28 cellular contexts compared by ENCODE assay signal in genomic region chr10:130040817-130041330, GRCh38.
"Had no signal": no experiment of that assay in that cellular context is flagged by ENCODE, and none has a peak within 500 bp of the region (broad histone marks: within the 10 kb centered on the region; RNA-seq: fewer than 3 reads in every experiment).

No MANE protein-coding gene starts in this region.

- H3K27ac ChIP-seq: ascending aorta, cardiac muscle cell had no signal

- H3K4me3 ChIP-seq: ascending aorta, cardiac muscle cell, MG63 had no signal

- H3K27me3 ChIP-seq: ascending aorta, MG63 had no signal

- H3K4me3 Mint-ChIP-seq: activated CD4-positive, alpha-beta T cell treated with anti-CD3 and anti-CD28 coated beads, Interleukin-2, amount 10 ng/mL, durations not matched to agents 24 days and 14 days; activated CD8-positive, alpha-beta T cell treated with anti-CD3 and anti-CD28 coated beads for 36 hours; activated naive CD4-positive, alpha-beta T cell treated with anti-CD3 and anti-CD28 coated beads, Interleukin-2, amount 50 U/mL, for 24 hours; activated naive CD8-positive, alpha-beta T cell treated with anti-CD3 and anti-CD28 coated beads, Interleukin-2, amount 10 ng/mL, durations not matched to agents 7 days and 5 days; activated T-cell treated with anti-CD3 and anti-CD28 coated beads, Interleukin-2, amount 50 U/mL, for 72 hours; activated T-helper 17 cell treated with anti-CD3 and anti-CD28 coated beads, Interleukin-2, amount 50 U/mL, for 72 hours; central memory CD8-positive, alpha-beta T cell had no signal

- H3K4me1 Mint-ChIP-seq: activated CD4-positive, alpha-beta T cell treated with anti-CD3 and anti-CD28 coated beads, Interleukin-2, amount 10 ng/mL, durations not matched to agents 24 days and 14 days; activated naive CD4-positive, alpha-beta T cell treated with anti-CD3 and anti-CD28 coated beads, Interleukin-2, amount 50 U/mL, for 24 hours; activated naive CD8-positive, alpha-beta T cell treated with anti-CD3 and anti-CD28 coated beads, Interleukin-2, amount 10 ng/mL, durations not matched to agents 7 days and 5 days; activated T-helper 17 cell treated with anti-CD3 and anti-CD28 coated beads, Interleukin-2, amount 50 U/mL, for 72 hours; central memory CD8-positive, alpha-beta T cell had no signal

- FAIRE-seq: TTC549 had no signal

- H3K9me3 ChIP-seq: ascending aorta, MG63 had no signal

- DNase-seq: activated CD4-positive, alpha-beta T cell treated with anti-CD3 and anti-CD28 coated beads, Interleukin-2, amount 10 ng/mL, durations not matched to agents 24 days and 14 days; activated CD4-positive, alpha-beta T cell treated with anti-CD3 and anti-CD28 coated beads, Interleukin-2, amount 50 U/mL, for 4 hours; activated CD8-positive, alpha-beta T cell treated with anti-CD3 and anti-CD28 coated beads for 36 hours; activated gamma-delta T cell; activated naive CD4-positive, alpha-beta T cell treated with Interleukin-2 at 50 U/mL for 16 hours; activated naive CD8-positive, alpha-beta T cell treated with anti-CD3 and anti-CD28 coated beads, Interleukin-2, amount 10 ng/mL, durations not matched to agents 7 days and 5 days; activated T-cell treated with anti-CD3 and anti-CD28 coated beads, Interleukin-2, amount 50 U/mL, for 1 hour; activated T-cell treated with anti-CD3 and anti-CD28 coated beads, Interleukin-2, amount 50 U/mL, for 72 hours; amygdala; Karpas-422; MG63; NCI-H1048; NCI-H1105 treated with DMSO at 0.1 percent for 48 hours; NCI-H1436; NCI-H1694; NCI-H1930; NCI-H2081 treated with DMSO at 0.1 percent for 48 hours; NCI-H345; NCI-H524 treated with DMSO at 0.1 percent for 48 hours; T1000 had no signal

- H3K36me3 Mint-ChIP-seq: activated naive CD4-positive, alpha-beta T cell treated with anti-CD3 and anti-CD28 coated beads, Interleukin-2, amount 50 U/mL, for 24 hours; activated naive CD8-positive, alpha-beta T cell treated with anti-CD3 and anti-CD28 coated beads, Interleukin-2, amount 10 ng/mL, durations not matched to agents 7 days and 5 days had no signal

- H3K36me3 ChIP-seq: ascending aorta, cardiac muscle cell, MG63 had no signal

- ATAC-seq: activated CD8-positive, alpha-beta T cell treated with anti-CD3 and anti-CD28 coated beads for 36 hours; activated T-cell treated with anti-CD3 and anti-CD28 coated beads, Interleukin-2, amount 50 U/mL, for 72 hours; activated T-helper 17 cell treated with anti-CD3 and anti-CD28 coated beads, Interleukin-2, amount 50 U/mL, for 72 hours; Panc1; Right ventricle myocardium inferior had no signal

- H3K4me1 ChIP-seq: ascending aorta had no signal

- H3K9me3 Mint-ChIP-seq: activated CD4-positive, alpha-beta T cell treated with anti-CD3 and anti-CD28 coated beads, Interleukin-2, amount 10 ng/mL, durations not matched to agents 24 days and 14 days; activated CD8-positive, alpha-beta T cell treated with anti-CD3 and anti-CD28 coated beads for 36 hours; activated naive CD4-positive, alpha-beta T cell treated with anti-CD3 and anti-CD28 coated beads, Interleukin-2, amount 50 U/mL, for 24 hours; activated naive CD8-positive, alpha-beta T cell treated with anti-CD3 and anti-CD28 coated beads, Interleukin-2, amount 10 ng/mL, durations not matched to agents 7 days and 5 days; activated T-cell treated with anti-CD3 and anti-CD28 coated beads, Interleukin-2, amount 50 U/mL, for 72 hours; activated T-helper 17 cell treated with anti-CD3 and anti-CD28 coated beads, Interleukin-2, amount 50 U/mL, for 72 hours; central memory CD8-positive, alpha-beta T cell had no signal

- H3K27ac Mint-ChIP-seq: activated CD4-positive, alpha-beta T cell treated with anti-CD3 and anti-CD28 coated beads, Interleukin-2, amount 10 ng/mL, durations not matched to agents 24 days and 14 days; activated CD8-positive, alpha-beta T cell treated with anti-CD3 and anti-CD28 coated beads for 36 hours; activated naive CD4-positive, alpha-beta T cell treated with anti-CD3 and anti-CD28 coated beads, Interleukin-2, amount 50 U/mL, for 24 hours; activated naive CD8-positive, alpha-beta T cell treated with anti-CD3 and anti-CD28 coated beads, Interleukin-2, amount 10 ng/mL, durations not matched to agents 7 days and 5 days; activated T-cell treated with anti-CD3 and anti-CD28 coated beads, Interleukin-2, amount 50 U/mL, for 72 hours; activated T-helper 17 cell treated with anti-CD3 and anti-CD28 coated beads, Interleukin-2, amount 50 U/mL, for 72 hours had no signal
